Comparison of ENCODE assay signal across 17 cellular contexts in genomic region chr13:75978815-75979214, GRCh38.
DNase-seq lines count a peak whose midpoint lies in the region; ATAC-seq, FAIRE-seq and TF ChIP-seq lines count a peak whose summit lies in the region.
"Had no signal": no experiment of that assay in that cellular context is flagged by ENCODE, and none has a peak within 500 bp of the region (broad histone marks: within the 10 kb centered on the region; RNA-seq: fewer than 3 reads in every experiment).

No MANE protein-coding gene starts in this region.

- no peak for TF ChIP-seq CTCF in MCF 10A (IDR thresholded peaks at IDR 0.05; ENCODE audit: unreplicated experiment)
- TF ChIP-seq CTCF in breast epithelium (IDR thresholded peaks at IDR 0.05): no peak
- TF ChIP-seq CTCF in mammary epithelial cell (conservative IDR thresholded peaks at IDR 0.05 in 1 of 2, IDR thresholded peaks at IDR 0.05 in 1 of 2; ENCODE audit: extremely low read depth in 1 of 2, insufficient read depth in 1 of 2, low read depth in 1 of 2, low read length in 2 of 2): no peak
- no peak for TF ChIP-seq CTCF in fibroblast of mammary gland (conservative IDR thresholded peaks at IDR 0.05; ENCODE audit: control insufficient read depth, insufficient read depth, low read depth, low read length)
- TF ChIP-seq CTCF in HepG2 (CRISPR knock-in tag; IDR thresholded peaks at IDR 0.05): no peak

- H3K9me3 Mint-ChIP-seq in MCF 10A (ENCODE audit: unreplicated experiment): no peaks in the 10 kb centered on the region
- H3K9me3 Mint-ChIP-seq: CD4-positive, alpha-beta memory T cell; GM23338; H9 had no signal

- H3K36me3 ChIP-seq in breast epithelium (no peaks in the 10 kb centered on the region), mammary epithelial cell (ENCODE audit: insufficient read depth, low read length) (no peaks in the 10 kb centered on the region), HepG2 (replicated peaks in 1 of 2; ENCODE audit: control insufficient read depth in 1 of 2, insufficient read depth in 2 of 2, low read length in 2 of 2) (no peaks in the 10 kb centered on the region)

- no peaks in the 10 kb centered on the region for H3K36me3 Mint-ChIP-seq in MCF 10A (ENCODE audit: insufficient read depth, unreplicated experiment)
- H3K36me3 Mint-ChIP-seq: CD4-positive, alpha-beta memory T cell had no signal

- no peak overlapping the region for H3K4me2 ChIP-seq in mammary epithelial cell (ENCODE audit: insufficient read depth, low read depth, low read length)
- no peak overlapping the region for H3K4me2 ChIP-seq in HepG2 (ENCODE audit: low read depth, low read length)
- H3K4me2 ChIP-seq: GM23338 had no signal

- POLR2A ChIA-PET in MCF 10A (lab: Yijun Ruan, JAX) (no interaction called here), HepG2 (lab: Yijun Ruan, JAX) (no interaction called here)

- no peaks in the 10 kb centered on the region for H3K27me3 ChIP-seq in breast epithelium
- peaks cover 4% of the 10 kb centered on the region for H3K27me3 ChIP-seq in mammary epithelial cell (ENCODE audit: insufficient read depth, low read length)
- no peaks in the 10 kb centered on the region for H3K27me3 ChIP-seq in HepG2 (ENCODE audit: control insufficient read depth in 1 of 2, insufficient read depth in 2 of 2, low read length in 2 of 2)

- H3K27ac ChIP-seq in breast epithelium: no peak overlapping the region
- no peak overlapping the region for H3K27ac ChIP-seq in mammary epithelial cell (ENCODE audit: insufficient read depth, low read depth, low read length)
- no peak overlapping the region for H3K27ac ChIP-seq in HepG2 (ENCODE audit: extremely low read length, insufficient read depth, low read length)

- H3K27ac Mint-ChIP-seq in MCF 10A (ENCODE audit: low read depth, unreplicated experiment): no peak overlapping the region
- H3K27ac Mint-ChIP-seq: CD4-positive, alpha-beta memory T cell; GM23338; H9 had no signal

- H3K9me3 ChIP-seq in breast epithelium (no peaks in the 10 kb centered on the region), mammary epithelial cell (replicated peaks; ENCODE audit: insufficient read depth, low read length) (no peaks in the 10 kb centered on the region), HepG2 (ENCODE audit: low read length) (no peaks in the 10 kb centered on the region)

- in situ Hi-C loops in mammary epithelial cell (cut with MboI; ENCODE audit: low sequenced_read_pairs in 2 of 2) (no loop called here), HepG2 (cut with HindIII; ENCODE audit: extremely low pct_ligation_motif_present, low pct_unique_long_range_greater_than_20kb) (no loop called here)

- no peaks in the 10 kb centered on the region for H3K27me3 Mint-ChIP-seq in MCF 10A (ENCODE audit: insufficient read depth, unreplicated experiment)

- H3K79me2 ChIP-seq in mammary epithelial cell (ENCODE audit: insufficient read depth, low read length) (no peaks in the 10 kb centered on the region), HepG2 (ENCODE audit: insufficient read depth, low read length) (no peaks in the 10 kb centered on the region)

- H2AFZ ChIP-seq in mammary epithelial cell (ENCODE audit: low read depth, low read length): no peak overlapping the region
- no peak overlapping the region for H2AFZ ChIP-seq in HepG2 (ENCODE audit: low read length)
- H2AFZ ChIP-seq: GM23338 had no signal

- TF ChIP-seq RAD21 in HepG2 (CRISPR knock-in tag; IDR thresholded peaks at IDR 0.05): no peak

- dilution Hi-C loops in mammary epithelial cell (cut with HindIII; ENCODE audit: low sequenced_read_pairs): no loop called here

- H3K4me1 ChIP-seq in breast epithelium (no peaks in the 10 kb centered on the region), mammary epithelial cell (ENCODE audit: insufficient read depth, low read length) (no peaks in the 10 kb centered on the region), HepG2 (ENCODE audit: insufficient read depth, low read length) (no peaks in the 10 kb centered on the region)

- H3K4me3 Mint-ChIP-seq in MCF 10A (ENCODE audit: unreplicated experiment): no peak overlapping the region
- H3K4me3 Mint-ChIP-seq: CD4-positive, alpha-beta memory T cell; GM23338; H9 had no signal

- H4K20me1 ChIP-seq in mammary epithelial cell (ENCODE audit: insufficient read depth, low read length): no peaks in the 10 kb centered on the region
- H4K20me1 ChIP-seq in HepG2 (ENCODE audit: insufficient read depth, low read length): no peaks in the 10 kb centered on the region

- CTCF ChIA-PET in MCF 10A (lab: Yijun Ruan, JAX) (no interaction called here), mammary epithelial cell (lab: Charles Lee; ENCODE audit: low non-redundant PET) (no interaction called here), HepG2 (lab: Yijun Ruan, JAX; ENCODE audit: low intra/inter-chr PET ratio, low total read pairs) (no interaction called here)

- intact Hi-C loops in MCF 10A (cut with micrococcal nuclease) (no loop called here), breast epithelium (cut with DNase I; ENCODE audit: low total_unique reads) (no loop called here), mammary epithelial cell (cut with micrococcal nuclease) (no loop called here), HepG2 (cut with micrococcal nuclease; ENCODE audit: unreplicated experiment) (no loop called here)

- ATAC-seq in HepG2: no peak
- ATAC-seq: GM23338, HCT116 had no signal

- TF ChIP-seq POLR2A in breast epithelium (IDR thresholded peaks at IDR 0.05) (no peak), HepG2 (IDR thresholded peaks at IDR 0.05; ENCODE audit: insufficient read depth in 1 of 2, low read depth in 2 of 2, low read length in 2 of 2) (no peak)

- BruUV-seq in MCF 10A (replicated peaks; lab: Mats Ljungman, UMichigan) (no TSS peak), mammary epithelial cell (replicated peaks; lab: Mats Ljungman, UMichigan) (no TSS peak), HepG2 (replicated peaks; lab: Mats Ljungman, UMichigan) (no TSS peak)

- FAIRE-seq in HepG2 (lab: Jason Lieb, UNC): no peak
- FAIRE-seq: G401.6, GM19239 had no signal

- no peaks in the 10 kb centered on the region for H3K4me1 Mint-ChIP-seq in MCF 10A (ENCODE audit: insufficient read depth, unreplicated experiment)
- H3K4me1 Mint-ChIP-seq: CD4-positive, alpha-beta memory T cell; GM23338; H9 had no signal

- TF ChIP-seq EP300 in HepG2 (IDR thresholded peaks at IDR 0.05; ENCODE audit: low read depth in 2 of 2, low read length in 2 of 2) (no peak), HepG2 (CRISPR knock-in tag; IDR thresholded peaks at IDR 0.05; ENCODE audit: borderline replicate concordance) (no peak)

- H3K9ac ChIP-seq in mammary epithelial cell (ENCODE audit: insufficient read depth, low read length) (no peak overlapping the region), HepG2 (ENCODE audit: insufficient read depth, low read depth, low read length) (no peak overlapping the region)

- H3K4me3 ChIP-seq in breast epithelium (no peak overlapping the region), mammary epithelial cell (replicated peaks in 1 of 3; ENCODE audit: insufficient read depth in 1 of 3, low read depth in 2 of 3, low read length in 3 of 3) (no peak overlapping the region), fibroblast of mammary gland (ENCODE audit: control insufficient read depth, low read depth, low read length) (no peak overlapping the region), HepG2 (replicated peaks in 1 of 3; ENCODE audit: insufficient read depth in 1 of 3, low read depth in 2 of 3, low read length in 3 of 3) (no peak overlapping the region)
- H3K4me3 ChIP-seq: GM23338 had no signal

- DNase-seq in MCF 10A (ENCODE audit: unreplicated experiment) (peak; percentile 21), breast epithelium (ENCODE audit: low spot score in 2 of 2) (no peak), mammary epithelial cell (peak; percentile 40), fibroblast of mammary gland (ENCODE audit: low read depth) (peak; percentile 2), LoVo (ENCODE audit: low spot score) (no peak), HepG2 (ENCODE audit: low spot score) (no peak)
- DNase-seq in activated CD8-positive, alpha-beta memory T cell treated with anti-CD3 and anti-CD28 coated beads for 24 hours: no peak
- DNase-seq: C1 segment of cervical spinal cord; Calu3; CD4-positive, alpha-beta memory T cell; COR-L47; DND-41; H9 had no signal

TF ChIP-seq in HepG2, 621 proteins besides CTCF, POLR2A, EP300 and RAD21:
- TF ChIP-seq ZNF337 (CRISPR knock-in tag; IDR thresholded peaks at IDR 0.05; ENCODE audit: borderline replicate concordance, low read depth): no peak

Comparison
In these comparisons a context has a peak if more than half of its experiments do, and no peak if none do; other contexts are left out.
1. DNase-seq: peak in MCF 10A (single experiment), mammary epithelial cell (single experiment) and fibroblast of mammary gland (single experiment); none in breast epithelium (0 of 2), LoVo (single experiment), activated CD8-positive, alpha-beta memory T cell treated with anti-CD3 and anti-CD28 coated beads for 24 hours (single experiment) and HepG2 (single experiment).